8 cellular contexts compared by ENCODE assay signal in the genomic region with DNA sequence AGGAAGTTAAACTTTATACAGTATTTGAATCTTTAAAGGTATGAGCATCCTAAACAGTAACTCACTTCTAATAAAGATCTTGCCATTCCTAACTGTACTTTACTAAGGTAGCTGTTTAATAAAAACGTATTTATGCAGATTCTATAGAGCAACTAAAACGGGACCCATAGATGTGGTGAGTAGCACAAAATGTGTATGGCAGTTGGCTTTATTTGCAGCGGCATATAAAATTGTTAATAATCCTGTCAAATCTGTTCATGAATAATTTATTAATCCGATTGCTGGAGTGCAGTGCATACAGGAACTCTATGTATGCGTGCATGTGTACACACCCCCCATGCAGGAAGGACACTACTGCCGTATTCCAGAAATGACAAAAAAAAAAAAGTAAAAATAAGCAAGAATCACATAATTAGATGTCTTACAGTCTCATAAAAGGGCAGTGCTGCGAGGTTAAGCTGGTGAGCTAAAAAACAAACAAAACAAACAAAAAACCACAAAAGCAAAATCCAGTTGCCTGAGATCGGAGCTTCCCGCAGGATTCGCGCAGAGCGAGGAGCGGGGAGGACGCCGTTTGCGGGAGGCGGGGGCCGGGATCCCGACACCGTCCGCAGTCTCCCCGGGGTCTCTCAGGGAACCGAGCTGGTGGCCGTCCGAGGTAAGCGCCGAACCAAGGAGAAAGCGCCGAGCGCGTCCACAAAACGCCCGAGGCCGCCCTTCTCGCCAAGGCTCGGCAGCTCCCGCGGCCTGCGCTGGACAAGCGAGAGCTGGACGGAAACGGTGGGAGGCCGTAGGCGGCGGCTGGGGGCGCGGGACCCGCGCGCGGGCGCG. TPM values are rescaled to one million over a fixed set of nuclear protein-coding genes. Genes with fewer than 3 reads are reported as not detected.
DNase-seq lines count a peak whose midpoint lies in the region; ATAC-seq and TF ChIP-seq lines count a peak whose summit lies in the region.

No MANE protein-coding gene starts in this region.

- H4K20me1 ChIP-seq in HCT116 (ENCODE audit: insufficient read depth): no peaks in the 10 kb centered on the region

- CTCF ChIA-PET in HCT116 (lab: Charles Lee): no interaction called here

- TF ChIP-seq CTCF in HCT116 (IDR thresholded peaks at IDR 0.05 in 2 of 3, conservative IDR thresholded peaks at IDR 0.05 in 1 of 3; ENCODE audit: borderline replicate concordance in 1 of 3, insufficient read depth in 1 of 3, low read depth in 2 of 3, low read length in 2 of 3) (no peak), NB4 (IDR thresholded peaks at IDR 0.05; ENCODE audit: low read depth, low read length) (no peak), chondrocyte (IDR thresholded peaks at IDR 0.05) (peak; percentile 20)

- no peaks in the 10 kb centered on the region for H3K36me3 ChIP-seq in HCT116 (ENCODE audit: control insufficient read depth in 1 of 2, insufficient read depth in 2 of 2, low read length in 2 of 2)
- H3K36me3 ChIP-seq in urinary bladder (ENCODE audit: insufficient read depth): no peaks in the 10 kb centered on the region

- peak overlapping the region; percentile 76 for H3K9ac ChIP-seq in HCT116 (ENCODE audit: low read length)

- H3K27me3 Mint-ChIP-seq in chondrocyte (ENCODE audit: low read depth): no peaks in the 10 kb centered on the region

- peak; percentile 53 for ATAC-seq in HCT116

- intact Hi-C loops in HCT116 (cut with micrococcal nuclease): loop anchor here (1.0 to 5.0 kb wide), 2 partner anchors 85 to 112 kb away; no protein-coding TSS in a partner anchor

- H3K27me3 ChIP-seq in HCT116 (ENCODE audit: insufficient read depth, low read length): no peaks in the 10 kb centered on the region

- H3K4me2 ChIP-seq in HCT116 (ENCODE audit: low read length): peak overlapping the region; percentile 88

- peaks cover 43% of the 10 kb centered on the region for H3K4me1 Mint-ChIP-seq in chondrocyte (ENCODE audit: low read depth)

- H3K4me3 ChIP-seq in HCT116 (replicated peaks in 1 of 2; ENCODE audit: low read depth in 1 of 2, low read length in 2 of 2): peak overlapping the region; percentile 80 to 85
- peak overlapping the region; percentile 68 for H3K4me3 ChIP-seq in NB4 (ENCODE audit: low read depth, low read length)
- peak overlapping the region; percentile 71 for H3K4me3 ChIP-seq in urinary bladder (ENCODE audit: low read depth, low read length)

- peak overlapping the region; percentile 79 for H3K4me3 Mint-ChIP-seq in chondrocyte (ENCODE audit: unreplicated experiment)

- no peak for TF ChIP-seq RAD21 in HCT116 (IDR thresholded peaks at IDR 0.05; ENCODE audit: low read depth)

- RAD21 ChIA-PET in HCT116 (lab: Charles Lee; ENCODE audit: low non-redundant PET in 1 of 2, low total read pairs in 2 of 2, uncharacterized antibody in 2 of 2, unreplicated experiment in 2 of 2): interaction anchor here in 1 of 2 experiments (0.8 to 1.3 kb wide), 2 partner anchors 25 to 325 kb away, joined by 3 read pairs; no protein-coding TSS in a partner anchor

- TSS peak; percentile 75 for BruUV-seq in HCT116 (replicated peaks; lab: Mats Ljungman, UMichigan)

- H2AFZ ChIP-seq in HCT116 (ENCODE audit: low read depth, low read length, poor library complexity, severe bottlenecking): peak overlapping the region; percentile 47

- DNase-seq in NCI-H2227 treated with DMSO at 0.1 percent for 48 hours (lab: John Stamatoyannopoulos, UW) (peak; percentile 77), NCI-H2227 (lab: John Stamatoyannopoulos, UW; ENCODE audit: unreplicated experiment) (no peak), HCT116 (ENCODE audit: low read depth, low spot score) (no peak), NB4 (ENCODE audit: low read depth) (no peak), chondrocyte (ENCODE audit: low spot score) (no peak), mesenteric fat pad (ENCODE audit: low spot score) (peak; percentile 91), GDM1 (lab: John Stamatoyannopoulos, UW) (no peak)

- no peaks in the 10 kb centered on the region for H3K9me3 Mint-ChIP-seq in chondrocyte (ENCODE audit: low read depth)

- 2% methylated on average over 53 of the region's 53 CpGs for WGBS in urinary bladder

- H3K4me1 ChIP-seq in HCT116 (ENCODE audit: control insufficient read depth in 1 of 2, insufficient read depth in 2 of 2, low read length in 2 of 2) (peaks cover 6 to 32% of the 10 kb centered on the region in 2 experiments; a peak in 3 of 4 replicates), urinary bladder (ENCODE audit: insufficient read depth) (no peaks in the 10 kb centered on the region)

- POLR2A ChIA-PET in HCT116 (lab: Charles Lee): interaction anchor here (1.0 to 1.4 kb wide), 2 partner anchors 38 to 121 kb away, joined by 3 to 5 read pairs; no protein-coding TSS in a partner anchor

- peak overlapping the region; percentile 77 for H3K27ac Mint-ChIP-seq in chondrocyte (ENCODE audit: unreplicated experiment)

- H3K27ac ChIP-seq in HCT116 (ENCODE audit: low read depth, low read length) (peak overlapping the region; percentile 60; the same call in 1 of the 2 replicates), urinary bladder (ENCODE audit: low read depth) (peak overlapping the region; percentile 76)

- TF ChIP-seq POLR2A in HCT116 (IDR thresholded peaks at IDR 0.05; ENCODE audit: borderline replicate concordance, extremely low read depth, insufficient read depth, insufficient read length): no peak
- no peak for TF ChIP-seq POLR2A in NB4 (IDR thresholded peaks at IDR 0.05; ENCODE audit: extremely low read depth, insufficient read length)

- H3K36me3 Mint-ChIP-seq in chondrocyte (ENCODE audit: low read depth): no peaks in the 10 kb centered on the region

- H3K9me2 ChIP-seq in HCT116 (ENCODE audit: insufficient read depth): no peaks in the 10 kb centered on the region

- H3K9me3 ChIP-seq in HCT116 (ENCODE audit: control insufficient read depth in 1 of 2, insufficient read depth in 1 of 2, low read depth in 1 of 2, low read length in 2 of 2): no peaks in the 10 kb centered on the region

- H3K79me2 ChIP-seq in HCT116 (ENCODE audit: insufficient read depth, low read length): peaks cover 17% of the 10 kb centered on the region; the same call in 1 of the 2 replicates

TF ChIP-seq in HCT116, 20 proteins besides CTCF, POLR2A, EP300 and RAD21:
- TF ChIP-seq ZFX (IDR thresholded peaks at IDR 0.05) (peak; percentile 26; the same call in 1 of the 2 replicates), EGR1 (IDR thresholded peaks at IDR 0.05; ENCODE audit: low read depth) (peak; percentile 33; the same call in 1 of the 2 replicates), EZH2phosphoT487 (IDR thresholded peaks at IDR 0.05; ENCODE audit: borderline replicate concordance) (no peak)

RNA-seq across cellular contexts. Expression of gene COMMD3, which starts 0.5 kb away (rescaled TPM):
- total RNA-seq in HCT116 (2021; ENCODE audit: unreplicated experiment) (43.0 TPM), chondrocyte (51.4 to 68.9 TPM (median 55.8 TPM) in 3 replicates), mesenteric fat pad (46.8 TPM), urinary bladder (46.8 TPM)
- 20.2 and 27.9 TPM in 2 replicates for polyA plus RNA-seq in HCT116 (2012)
- polyA plus RNA-seq in urinary bladder: 40.9 TPM

RNA-seq across cellular contexts. Expression of gene BMI1, which starts 5.2 kb away (rescaled TPM):
- total RNA-seq in HCT116 (2021; ENCODE audit: unreplicated experiment): 81.1 TPM
- polyA plus RNA-seq in HCT116 (2012): 48.6 and 52.5 TPM in 2 replicates
- 53.2 to 62.3 TPM (median 55.9 TPM) in 3 replicates for total RNA-seq in chondrocyte
- 58.1 TPM for total RNA-seq in mesenteric fat pad
- 60.1 TPM for total RNA-seq in urinary bladder
- polyA plus RNA-seq in urinary bladder: 46.6 TPM

RNA-seq across cellular contexts. Expression of gene SPAG6, which starts 29.6 kb away (rescaled TPM):
- total RNA-seq in HCT116 (2021; ENCODE audit: unreplicated experiment) (not detected), chondrocyte (not detected in 3 replicates), mesenteric fat pad (0.51 TPM), urinary bladder (0.37 TPM)
- polyA plus RNA-seq in HCT116 (2012): not detected in 2 replicates
- 0.03 TPM for polyA plus RNA-seq in urinary bladder

Comparison
In these comparisons a context has a peak if more than half of its experiments do, and no peak if none do; other contexts are left out.
1. DNase-seq: peak in NCI-H2227 treated with DMSO at 0.1 percent for 48 hours (single experiment) and mesenteric fat pad (single experiment); none in NCI-H2227 (single experiment), HCT116 (single experiment), NB4 (single experiment), chondrocyte (single experiment) and GDM1 (single experiment).
2. Peak in every context shown above with its lines, with median percentiles within 50 percentile points of each other: H3K4me3 ChIP-seq.